Comparison of ENCODE assay signal across 8 cellular contexts in the genomic region with DNA sequence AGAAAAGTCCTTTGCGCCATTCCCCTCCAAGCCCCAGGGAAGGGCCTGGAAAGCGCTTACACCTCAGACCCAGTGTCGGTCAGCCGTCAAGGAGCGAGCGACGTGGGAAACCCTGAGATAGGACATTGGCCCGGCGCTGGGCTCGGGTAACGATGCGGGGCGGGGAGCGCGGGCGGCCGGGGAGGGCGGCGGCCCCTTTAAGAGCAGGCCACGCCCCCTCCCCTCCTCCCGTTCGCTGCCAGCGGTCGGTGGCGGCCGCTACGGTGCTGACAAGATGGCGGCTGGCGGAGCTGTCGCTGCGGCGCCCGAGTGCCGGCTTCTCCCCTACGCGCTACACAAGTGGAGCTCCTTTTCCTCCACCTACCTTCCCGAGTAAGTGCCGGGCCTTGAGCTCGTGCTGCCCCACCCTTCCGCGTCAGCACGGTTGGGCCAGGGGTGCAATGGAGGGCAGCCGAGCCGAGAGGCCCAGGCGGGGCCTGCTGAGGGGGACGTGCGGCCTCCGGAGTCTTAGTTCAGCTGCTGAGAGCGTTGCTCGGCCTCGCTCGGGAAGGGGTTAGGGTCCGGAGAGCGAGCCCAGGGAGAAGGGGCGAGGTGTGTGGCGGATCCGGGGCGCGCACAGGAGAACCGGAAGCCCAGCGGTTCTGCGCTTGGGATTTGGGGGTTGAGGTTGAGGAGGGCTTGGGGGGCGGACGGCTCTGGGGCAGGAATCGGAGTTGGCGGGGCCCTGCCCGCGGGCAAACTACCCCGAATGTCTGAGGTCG. TPM values are rescaled to one million over a fixed set of nuclear protein-coding genes. Genes with fewer than 3 reads are reported as not detected.
DNase-seq lines count a peak whose midpoint lies in the region; ATAC-seq, FAIRE-seq and TF ChIP-seq lines count a peak whose summit lies in the region.

A gene (plus strand): TSS at position 251 of the 761 bp plus-strand sequence. CDS start 24 bp downstream, at position 275.

- H3K36me3 ChIP-seq in BLaER1, result peaks cover 3% of the 10 kb centered on the region
- no peaks in the 10 kb centered on the region for H3K36me3 ChIP-seq in liver (ENCODE audit: control insufficient read depth in 4 of 4, insufficient read depth in 3 of 4, low read depth in 1 of 4, low read length in 3 of 4)

- H3K27me3 Mint-ChIP-seq in dendritic cell treated with granulocyte-macrophage colony-stimulating factor and Interleukin-4, amounts not matched to agents 40 ng/mL and 50 ng/mL, for 4 days, result no peaks in the 10 kb centered on the region

- peak; percentile 87 for FAIRE-seq in GM19239 (lab: Jason Lieb, UNC)

- H3K9me3 ChIP-seq in BLaER1, result peaks cover 3% of the 10 kb centered on the region
- no peaks in the 10 kb centered on the region for H3K9me3 ChIP-seq in liver (ENCODE audit: control insufficient read depth in 4 of 4, low read length in 3 of 4)

- peak within 1 kb of the TSS; percentile 96 for H3K4me3 ChIP-seq in BLaER1
- peak within 1 kb of the TSS; percentile 81 to 98 (median 93) for H3K4me3 ChIP-seq in liver (ENCODE audit: low read depth in 1 of 3, low read length in 3 of 3)

- H3K27ac Mint-ChIP-seq in dendritic cell treated with granulocyte-macrophage colony-stimulating factor and Interleukin-4, amounts not matched to agents 40 ng/mL and 50 ng/mL, for 4 days, result peak within 1 kb of the TSS; percentile 96

- DNase-seq in GM19239 (ENCODE audit: insufficient read length, low spot score) (peak; percentile 77), NCI-H526 (lab: John Stamatoyannopoulos, UW) (peak; percentile 84 to 99)
- peak; percentile 80 to 82 for DNase-seq in activated CD4-positive, alpha-beta T cell treated with anti-CD3 and anti-CD28 coated beads, Interleukin-2, amount 50 U/mL, for 24 hours (ENCODE audit: low read depth in 1 of 2, low spot score in 1 of 2)
- DNase-seq in stimulated activated CD4-positive, alpha-beta T cell treated with anti-CD3 and anti-CD28 coated beads, Interleukin-4, amount 100 ng/mL, for 1 hour, result peak; percentile 94

- H3K9ac ChIP-seq in BLaER1 (peak within 1 kb of the TSS; percentile 100), liver (ENCODE audit: low read depth in 1 of 2, low read length in 2 of 2) (peak within 1 kb of the TSS; percentile 72 to 92)

- H3K4me1 ChIP-seq in BLaER1 (peaks cover 31% of the 10 kb centered on the region), liver (ENCODE audit: control insufficient read depth in 4 of 4, insufficient read depth in 4 of 4, low read length in 3 of 4) (peaks cover 10 to 43% (median 29%) of the 10 kb centered on the region in 4 donors)

- intact Hi-C loops in dendritic cell treated with granulocyte-macrophage colony-stimulating factor and Interleukin-4, amounts not matched to agents 40 ng/mL and 50 ng/mL, for 4 days (cut with micrococcal nuclease), result loop anchor here (2.0 to 10.0 kb wide), 3 partner anchors 93 to 253 kb away; no protein-coding TSS in a partner anchor

- H3K4me3 Mint-ChIP-seq in dendritic cell treated with granulocyte-macrophage colony-stimulating factor and Interleukin-4, amounts not matched to agents 40 ng/mL and 50 ng/mL, for 4 days, result peak within 1 kb of the TSS; percentile 96

- H3K36me3 Mint-ChIP-seq in dendritic cell treated with granulocyte-macrophage colony-stimulating factor and Interleukin-4, amounts not matched to agents 40 ng/mL and 50 ng/mL, for 4 days (ENCODE audit: low read depth), result peaks cover 18% of the 10 kb centered on the region

- peak; percentile 85 for ATAC-seq in HG03442 (IDR thresholded peaks at IDR 0.05; ENCODE audit: unreplicated experiment)

- H3K4me2 ChIP-seq in BLaER1, result peak within 1 kb of the TSS; percentile 85

- no peaks in the 10 kb centered on the region for H3K9me3 Mint-ChIP-seq in dendritic cell treated with granulocyte-macrophage colony-stimulating factor and Interleukin-4, amounts not matched to agents 40 ng/mL and 50 ng/mL, for 4 days

- H3K4me1 Mint-ChIP-seq in dendritic cell treated with granulocyte-macrophage colony-stimulating factor and Interleukin-4, amounts not matched to agents 40 ng/mL and 50 ng/mL, for 4 days (ENCODE audit: low read depth), result peaks cover 49% of the 10 kb centered on the region

- peak within 1 kb of the TSS; percentile 100 for H3K27ac ChIP-seq in BLaER1
- peak within 1 kb of the TSS; percentile 99 for H3K27ac ChIP-seq in liver (ENCODE audit: low read depth in 1 of 2, low read length in 2 of 2)

- peaks cover 39% of the 10 kb centered on the region for H4K20me1 ChIP-seq in BLaER1

- no peak for TF ChIP-seq CTCF in liver (IDR thresholded peaks at IDR 0.05; ENCODE audit: low read depth, low read length, missing input control)

- peak; percentile 36 to 53 for TF ChIP-seq RAD21 in liver (IDR thresholded peaks at IDR 0.05)

- under 1% methylated on average over 70 of the region's 70 CpGs for WGBS in liver

- H3K27me3 ChIP-seq in BLaER1, result no peaks in the 10 kb centered on the region
- H3K27me3 ChIP-seq in liver (ENCODE audit: control insufficient read depth in 4 of 4, insufficient read depth in 4 of 4, low read length in 3 of 4), result no peaks in the 10 kb centered on the region

TF ChIP-seq in liver, 16 proteins besides CTCF, POLR2A, EP300 and RAD21:
- TF ChIP-seq TAF1 (conservative IDR thresholded peaks at IDR 0.05), result no peak
- no peak for TF ChIP-seq FOXA2 (IDR thresholded peaks at IDR 0.05)
- TF ChIP-seq NR2F2 (IDR thresholded peaks at IDR 0.05), result no peak
- TF ChIP-seq HNF4G (IDR thresholded peaks at IDR 0.05), result no peak
- TF ChIP-seq, protein P1, sequence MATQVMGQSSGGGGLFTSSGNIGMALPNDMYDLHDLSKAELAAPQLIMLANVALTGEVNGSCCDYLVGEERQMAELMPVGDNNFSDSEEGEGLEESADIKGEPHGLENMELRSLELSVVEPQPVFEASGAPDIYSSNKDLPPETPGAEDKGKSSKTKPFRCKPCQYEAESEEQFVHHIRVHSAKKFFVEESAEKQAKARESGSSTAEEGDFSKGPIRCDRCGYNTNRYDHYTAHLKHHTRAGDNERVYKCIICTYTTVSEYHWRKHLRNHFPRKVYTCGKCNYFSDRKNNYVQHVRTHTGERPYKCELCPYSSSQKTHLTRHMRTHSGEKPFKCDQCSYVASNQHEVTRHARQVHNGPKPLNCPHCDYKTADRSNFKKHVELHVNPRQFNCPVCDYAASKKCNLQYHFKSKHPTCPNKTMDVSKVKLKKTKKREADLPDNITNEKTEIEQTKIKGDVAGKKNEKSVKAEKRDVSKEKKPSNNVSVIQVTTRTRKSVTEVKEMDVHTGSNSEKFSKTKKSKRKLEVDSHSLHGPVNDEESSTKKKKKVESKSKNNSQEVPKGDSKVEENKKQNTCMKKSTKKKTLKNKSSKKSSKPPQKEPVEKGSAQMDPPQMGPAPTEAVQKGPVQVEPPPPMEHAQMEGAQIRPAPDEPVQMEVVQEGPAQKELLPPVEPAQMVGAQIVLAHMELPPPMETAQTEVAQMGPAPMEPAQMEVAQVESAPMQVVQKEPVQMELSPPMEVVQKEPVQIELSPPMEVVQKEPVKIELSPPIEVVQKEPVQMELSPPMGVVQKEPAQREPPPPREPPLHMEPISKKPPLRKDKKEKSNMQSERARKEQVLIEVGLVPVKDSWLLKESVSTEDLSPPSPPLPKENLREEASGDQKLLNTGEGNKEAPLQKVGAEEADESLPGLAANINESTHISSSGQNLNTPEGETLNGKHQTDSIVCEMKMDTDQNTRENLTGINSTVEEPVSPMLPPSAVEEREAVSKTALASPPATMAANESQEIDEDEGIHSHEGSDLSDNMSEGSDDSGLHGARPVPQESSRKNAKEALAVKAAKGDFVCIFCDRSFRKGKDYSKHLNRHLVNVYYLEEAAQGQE (IDR thresholded peaks at IDR 0.05), result peak; percentile 80
- peak; percentile 43 for TF ChIP-seq SP1 (IDR thresholded peaks at IDR 0.05)
- TF ChIP-seq, protein P2, sequence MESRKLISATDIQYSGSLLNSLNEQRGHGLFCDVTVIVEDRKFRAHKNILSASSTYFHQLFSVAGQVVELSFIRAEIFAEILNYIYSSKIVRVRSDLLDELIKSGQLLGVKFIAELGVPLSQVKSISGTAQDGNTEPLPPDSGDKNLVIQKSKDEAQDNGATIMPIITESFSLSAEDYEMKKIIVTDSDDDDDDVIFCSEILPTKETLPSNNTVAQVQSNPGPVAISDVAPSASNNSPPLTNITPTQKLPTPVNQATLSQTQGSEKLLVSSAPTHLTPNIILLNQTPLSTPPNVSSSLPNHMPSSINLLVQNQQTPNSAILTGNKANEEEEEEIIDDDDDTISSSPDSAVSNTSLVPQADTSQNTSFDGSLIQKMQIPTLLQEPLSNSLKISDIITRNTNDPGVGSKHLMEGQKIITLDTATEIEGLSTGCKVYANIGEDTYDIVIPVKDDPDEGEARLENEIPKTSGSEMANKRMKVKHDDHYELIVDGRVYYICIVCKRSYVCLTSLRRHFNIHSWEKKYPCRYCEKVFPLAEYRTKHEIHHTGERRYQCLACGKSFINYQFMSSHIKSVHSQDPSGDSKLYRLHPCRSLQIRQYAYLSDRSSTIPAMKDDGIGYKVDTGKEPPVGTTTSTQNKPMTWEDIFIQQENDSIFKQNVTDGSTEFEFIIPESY (IDR thresholded peaks at IDR 0.05), result no peak
- peak in 1 of 2 donors; percentile 23 for TF ChIP-seq RXRA (IDR thresholded peaks at IDR 0.05)
- TF ChIP-seq JUND (IDR thresholded peaks at IDR 0.05), result no peak
- peak in 1 of 2 donors; percentile 9 for TF ChIP-seq GABPA (IDR thresholded peaks at IDR 0.05 in 1 of 2, conservative IDR thresholded peaks at IDR 0.05 in 1 of 2)
- TF ChIP-seq YY1 (IDR thresholded peaks at IDR 0.05), result peak; percentile 99
- TF ChIP-seq, protein P3, sequence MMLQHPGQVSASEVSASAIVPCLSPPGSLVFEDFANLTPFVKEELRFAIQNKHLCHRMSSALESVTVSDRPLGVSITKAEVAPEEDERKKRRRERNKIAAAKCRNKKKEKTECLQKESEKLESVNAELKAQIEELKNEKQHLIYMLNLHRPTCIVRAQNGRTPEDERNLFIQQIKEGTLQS (IDR thresholded peaks at IDR 0.05), result no peak
- no peak for TF ChIP-seq HNF4A (conservative IDR thresholded peaks at IDR 0.05)
- peak in 1 of 2 donors; percentile 20 for TF ChIP-seq EGR1 (IDR thresholded peaks at IDR 0.05; ENCODE audit: low read depth in 2 of 2)
- TF ChIP-seq FOXA1 (IDR thresholded peaks at IDR 0.05), result peak; percentile 18
- TF ChIP-seq, protein P4, sequence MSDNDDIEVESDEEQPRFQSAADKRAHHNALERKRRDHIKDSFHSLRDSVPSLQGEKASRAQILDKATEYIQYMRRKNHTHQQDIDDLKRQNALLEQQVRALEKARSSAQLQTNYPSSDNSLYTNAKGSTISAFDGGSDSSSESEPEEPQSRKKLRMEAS (IDR thresholded peaks at IDR 0.05), result peak; percentile 37
TF ChIP-seq in liver: peak in this region for 8.

RNA-seq across cellular contexts. Expression of the gene that starts here (rescaled TPM):
- total RNA-seq in liver, result 10 to 100 TPM; 29.2 to 48.4 TPM
- 10 to 100 TPM in 1 of 2 donors, 1 to 10 TPM in 1; 7.1 to 21.8 TPM for polyA plus RNA-seq in liver

Comparison
In these comparisons a context has a peak if more than half of its experiments do, and no peak if none do; other contexts are left out.
1. Peak in every context shown above with its lines: DNase-seq, ATAC-seq, H3K4me3 ChIP-seq and H3K27ac ChIP-seq.